1 cellular context compared by ENCODE assay signal in the genomic region with DNA sequence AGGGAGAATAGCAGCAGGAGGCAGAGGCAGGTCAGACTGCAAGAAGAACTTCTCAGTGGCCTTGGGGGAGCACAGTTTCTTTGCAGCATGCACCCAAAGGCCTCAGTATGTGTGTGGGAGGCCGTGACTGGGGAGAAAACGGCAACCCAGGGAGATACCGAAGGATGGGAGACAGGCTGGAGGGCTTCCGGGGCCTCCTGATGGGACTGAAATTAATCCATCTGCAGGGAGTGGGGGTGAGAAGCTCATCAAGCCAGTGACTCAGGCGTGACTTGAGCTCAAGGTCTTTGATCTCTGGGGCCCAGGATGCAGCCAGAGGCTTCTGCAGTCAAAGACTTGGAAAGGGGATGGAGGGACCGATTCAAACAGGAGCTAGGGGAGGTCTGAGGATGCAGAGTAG.
TF ChIP-seq lines count a peak whose summit lies in the region.

No MANE protein-coding gene starts in this region.

TF ChIP-seq in IMR-90, 13 proteins besides CTCF, POLR2A, EP300 and RAD21:
- TF ChIP-seq ELK1 (IDR thresholded peaks at IDR 0.05; ENCODE audit: borderline replicate concordance, low read depth, low read length) (no peak), USF2 (IDR thresholded peaks at IDR 0.05; ENCODE audit: low read depth, low read length) (no peak), MAFK (IDR thresholded peaks at IDR 0.05; ENCODE audit: low read depth, low read length) (no peak), SMC3 (IDR thresholded peaks at IDR 0.05; ENCODE audit: low read depth, low read length) (no peak), RFX5 (IDR thresholded peaks at IDR 0.05; ENCODE audit: low read depth, low read length) (no peak), FOS (IDR thresholded peaks at IDR 0.05; ENCODE audit: low read depth, low read length) (no peak), CEBPB (IDR thresholded peaks at IDR 0.05; ENCODE audit: low read depth, low read length) (no peak), BHLHE40 (IDR thresholded peaks at IDR 0.05; ENCODE audit: low read depth, low read length) (no peak)
